In genomic region chr12:50707396-50707795, GRCh38 we compare ENCODE assay signal across 18 cellular contexts.
"Had no signal": no experiment of that assay in that cellular context is flagged by ENCODE, and none has a peak within 500 bp of the region (broad histone marks: within the 10 kb centered on the region; RNA-seq: fewer than 3 reads in every experiment).

No MANE protein-coding gene starts in this region.

- ATAC-seq: naive thymus-derived CD8-positive, alpha-beta T cell; WTC11 had no signal

- H3K4me3 ChIP-seq: colonic mucosa, tibial nerve had no signal

- H3K4me1 ChIP-seq: colonic mucosa had no signal

- H3K4me3 Mint-ChIP-seq: activated naive CD4-positive, alpha-beta T cell treated with anti-CD3 and anti-CD28 coated beads, Interleukin-2, amount 50 U/mL, for 24 hours; brain; mesothelial cell of epicardium; naive thymus-derived CD8-positive, alpha-beta T cell; stimulated activated naive CD8-positive, alpha-beta T cell treated with anti-CD3 and anti-CD28 coated beads, Interleukin-15, Interleukin-2, amounts not matched to agents 100 ng/mL and 50 ng/mL, for 24 hours; WTC11 had no signal

- H3K4me1 Mint-ChIP-seq: activated naive CD4-positive, alpha-beta T cell treated with anti-CD3 and anti-CD28 coated beads, Interleukin-2, amount 50 U/mL, for 24 hours; brain; naive thymus-derived CD8-positive, alpha-beta T cell; WTC11 had no signal

- FAIRE-seq: kidney, urothelium cell line had no signal

- H3K9me3 ChIP-seq: colonic mucosa, tibial nerve had no signal

- H3K9me3 Mint-ChIP-seq: activated naive CD4-positive, alpha-beta T cell treated with anti-CD3 and anti-CD28 coated beads, Interleukin-2, amount 50 U/mL, for 24 hours; brain; mesothelial cell of epicardium; naive thymus-derived CD8-positive, alpha-beta T cell; stimulated activated naive CD8-positive, alpha-beta T cell treated with anti-CD3 and anti-CD28 coated beads, Interleukin-15, Interleukin-2, amounts not matched to agents 100 ng/mL and 50 ng/mL, for 24 hours; WTC11 had no signal

- H3K27me3 ChIP-seq: colonic mucosa, tibial nerve had no signal

- H3K27me3 Mint-ChIP-seq: activated naive CD4-positive, alpha-beta T cell treated with anti-CD3 and anti-CD28 coated beads, Interleukin-2, amount 50 U/mL, for 24 hours; brain; naive thymus-derived CD8-positive, alpha-beta T cell; progenitor cell of endocrine pancreas; stimulated activated naive CD8-positive, alpha-beta T cell treated with anti-CD3 and anti-CD28 coated beads, Interleukin-15, Interleukin-2, amounts not matched to agents 100 ng/mL and 50 ng/mL, for 24 hours had no signal

- H3K27ac Mint-ChIP-seq: stimulated activated naive CD8-positive, alpha-beta T cell treated with anti-CD3 and anti-CD28 coated beads, Interleukin-15, Interleukin-2, amounts not matched to agents 100 ng/mL and 50 ng/mL, for 24 hours had no signal

- H3K27ac ChIP-seq: colonic mucosa, tibial nerve had no signal

- DNase-seq: activated gamma-delta T cell treated with Interleukin-2 at 50 U/mL for 16 hours; anterior cingulate cortex; central memory CD4-positive, alpha-beta T cell; colonic mucosa; kidney; naive thymus-derived CD8-positive, alpha-beta T cell; stimulated activated CD4-positive, alpha-beta T cell treated with anti-CD3 and anti-CD28 coated beads, Interleukin-12 subunit alpha, Interleukin-12 subunit beta, amount 100 ng/mL, for 4 hours; stimulated activated CD4-positive, alpha-beta T cell treated with anti-CD3 and anti-CD28 coated beads, Interleukin-4, amount 100 ng/mL, for 4 hours; T-helper 1 cell; T-helper 9 cell had no signal
